ENCODE assay signal across 1 cellular context in genomic region chr2:88627055-88627855, GRCh38.
TF ChIP-seq lines count a peak whose summit lies in the region.

EIF2AK3 (minus strand) TSS chr2:88627464; CDS start chr2:88627274, 190 bp downstream.

TF ChIP-seq in HepG2, 621 proteins besides CTCF, POLR2A, EP300 and RAD21 (continued from another document and continues in another):
- TF ChIP-seq FOXK2 (IDR thresholded peaks at IDR 0.05) (peak; percentile 90), ZNF549 (CRISPR knock-in tag; IDR thresholded peaks at IDR 0.05) (no peak), TFDP1 (CRISPR knock-in tag; IDR thresholded peaks at IDR 0.05; ENCODE audit: borderline replicate concordance) (peak; percentile 86; the same call in 1 of the 2 replicates), PRMT3 (CRISPR knock-in tag; IDR thresholded peaks at IDR 0.05; ENCODE audit: borderline replicate concordance, low read depth) (no peak), FOXA3 (CRISPR knock-in tag; IDR thresholded peaks at IDR 0.05) (peak; percentile 76), TCF12 (IDR thresholded peaks at IDR 0.05) (no peak), TCF12 (CRISPR knock-in tag; IDR thresholded peaks at IDR 0.05) (peak; percentile 7; the same call in 1 of the 2 replicates), EED (CRISPR knock-in tag; IDR thresholded peaks at IDR 0.05) (peak; percentile 77), PREB (CRISPR knock-in tag; IDR thresholded peaks at IDR 0.05) (no peak), ATF1 (CRISPR knock-in tag; IDR thresholded peaks at IDR 0.05) (peak; percentile 99), IKZF1 (IDR thresholded peaks at IDR 0.05) (no peak), TBL1XR1 (IDR thresholded peaks at IDR 0.05; ENCODE audit: borderline replicate concordance, low read length, partially characterized antibody) (peak; percentile 10), ZBTB49 (CRISPR knock-in tag; IDR thresholded peaks at IDR 0.05; ENCODE audit: borderline replicate concordance) (peak; percentile 70; the same call in 1 of the 2 replicates), HNF1B (CRISPR knock-in tag; IDR thresholded peaks at IDR 0.05) (no peak), BHLHE40 (IDR thresholded peaks at IDR 0.05; ENCODE audit: low read length) (no peak), ZNF414 (CRISPR knock-in tag; IDR thresholded peaks at IDR 0.05) (no peak; the same call in 1 of the 2 replicates), NFYB (CRISPR knock-in tag; IDR thresholded peaks at IDR 0.05) (peak; percentile 99), ZNF292 (CRISPR knock-in tag; IDR thresholded peaks at IDR 0.05; ENCODE audit: borderline replicate concordance, low read depth) (peak; percentile 39; the same call in 1 of the 2 replicates), ZNF704 (CRISPR knock-in tag; IDR thresholded peaks at IDR 0.05; ENCODE audit: borderline replicate concordance) (no peak), DMTF1 (CRISPR knock-in tag; IDR thresholded peaks at IDR 0.05) (no peak), ZNF124 (CRISPR knock-in tag; IDR thresholded peaks at IDR 0.05) (0 out of 2 replicates have a peak, but pooled peaks have one; percentile 26), SIN3B (IDR thresholded peaks at IDR 0.05; ENCODE audit: low read length) (no peak; the same call in 1 of the 2 replicates), TSC22D2 (CRISPR knock-in tag; IDR thresholded peaks at IDR 0.05; ENCODE audit: borderline replicate concordance) (peak; percentile 55; the same call in 1 of the 2 replicates), SRY (CRISPR knock-in tag; IDR thresholded peaks at IDR 0.05) (peak; percentile 74; the same call in 1 of the 2 replicates), SP1 (IDR thresholded peaks at IDR 0.05) (peak; percentile 62; the same call in 1 of the 2 replicates), SP1 (CRISPR knock-in tag; IDR thresholded peaks at IDR 0.05) (peak; percentile 81; the same call in 1 of the 2 replicates), CREM (IDR thresholded peaks at IDR 0.05) (peak; percentile 98), CREM (CRISPR knock-in tag; IDR thresholded peaks at IDR 0.05) (peak; percentile 42; the same call in 1 of the 2 replicates), ASH2L (IDR thresholded peaks at IDR 0.05; ENCODE audit: insufficient read length, low read depth, low read length) (peak; percentile 89), JUNB (CRISPR knock-in tag; IDR thresholded peaks at IDR 0.05; ENCODE audit: borderline replicate concordance) (no peak), ZNF263 (CRISPR knock-in tag; IDR thresholded peaks at IDR 0.05) (peak; percentile 56; the same call in 1 of the 2 replicates), SOX13 (IDR thresholded peaks at IDR 0.05) (peak; percentile 50; the same call in 1 of the 2 replicates), SOX13 (CRISPR knock-in tag; conservative IDR thresholded peaks at IDR 0.05 in 1 of 2, IDR thresholded peaks at IDR 0.05 in 1 of 2) (peak in 1 of 2 experiments; percentile 21; a peak in 1 of 4 replicates), ZHX2 (IDR thresholded peaks at IDR 0.05; ENCODE audit: low read depth) (peak; percentile 47; the same call in 1 of the 2 replicates), ZHX2 (CRISPR knock-in tag; IDR thresholded peaks at IDR 0.05; ENCODE audit: borderline replicate concordance) (no peak), PAX8 (CRISPR knock-in tag; IDR thresholded peaks at IDR 0.05; ENCODE audit: borderline replicate concordance) (no peak; the same call in 1 of the 2 replicates), ZNF678 (CRISPR knock-in tag; IDR thresholded peaks at IDR 0.05) (no peak), BCLAF1 (IDR thresholded peaks at IDR 0.05) (no peak), ZNF563 (CRISPR knock-in tag; IDR thresholded peaks at IDR 0.05) (peak; percentile 97; the same call in 1 of the 2 replicates), DR1 (CRISPR knock-in tag; IDR thresholded peaks at IDR 0.05) (peak; percentile 68; the same call in 1 of the 2 replicates), HNRNPUL1 (IDR thresholded peaks at IDR 0.05; ENCODE audit: low read depth, low read length) (no peak), FOXC1 (CRISPR knock-in tag; IDR thresholded peaks at IDR 0.05; ENCODE audit: borderline replicate concordance) (no peak), MZF1 (CRISPR knock-in tag; IDR thresholded peaks at IDR 0.05; ENCODE audit: borderline replicate concordance) (no peak)
